In genomic region chr17:77688369-77688768, GRCh38 we compare ENCODE assay signal across 24 cellular contexts.
"Had no signal": no experiment of that assay in that cellular context is flagged by ENCODE, and none has a peak within 500 bp of the region (broad histone marks: within the 10 kb centered on the region; RNA-seq: fewer than 3 reads in every experiment).

No MANE protein-coding gene starts in this region.

- H3K9me3 ChIP-seq: adrenal gland, body of pancreas, breast epithelium, SJCRH30 had no signal

- DNase-seq: activated B cell treated with CpG ODN at 0.5 μM for 24 hours; activated CD4-positive, alpha-beta memory T cell treated with anti-CD3 and anti-CD28 coated beads for 36 hours; activated CD4-positive, alpha-beta T cell treated with anti-CD3 and anti-CD28 coated beads for 4 hours; activated CD4-positive, alpha-beta T cell treated with anti-CD3 and anti-CD28 coated beads, Interleukin-2, amount 50 U/mL, for 1 hour; activated gamma-delta T cell treated with Interleukin-2 at 50 U/mL for 16 hours; activated naive CD4-positive, alpha-beta T cell treated with anti-CD3 and anti-CD28 coated beads for 36 hours; activated T-cell treated with anti-CD3 and anti-CD28 coated beads, Interleukin-2, amount 50 U/mL, for 1 hour; activated T-cell treated with anti-CD3 and anti-CD28 coated beads, Interleukin-2, amount 50 U/mL, for 72 hours; body of pancreas; NCI-H1105; NCI-H1417 treated with DMSO at 0.1 percent for 48 hours; NCI-H187 treated with DMSO at 0.1 percent for 48 hours; NCI-H2081; NCI-H226; NCI-H524 treated with DMSO at 0.1 percent for 48 hours; SHP77; SJCRH30 had no signal

- H3K36me3 ChIP-seq: adrenal gland, breast epithelium, SJCRH30 had no signal

- H3K27me3 ChIP-seq: adrenal gland, body of pancreas, breast epithelium had no signal

- H3K27ac ChIP-seq: adrenal gland, body of pancreas, breast epithelium, SJCRH30, SK-N-MC had no signal

- ATAC-seq: activated naive CD4-positive, alpha-beta T cell treated with anti-CD3 and anti-CD28 coated beads, Interleukin-2, amount 50 U/mL, for 72 hours; activated T-cell treated with anti-CD3 and anti-CD28 coated beads, Interleukin-2, amount 50 U/mL, for 72 hours; activated T-helper 17 cell treated with anti-CD3 and anti-CD28 coated beads, Interleukin-2, amount 50 U/mL, for 72 hours; body of pancreas; K562; Panc1 had no signal

- H3K4me3 ChIP-seq: adrenal gland, body of pancreas, breast epithelium, K562, SJCRH30, SK-N-MC had no signal
